1 cellular context compared by ENCODE assay signal in the genomic region with DNA sequence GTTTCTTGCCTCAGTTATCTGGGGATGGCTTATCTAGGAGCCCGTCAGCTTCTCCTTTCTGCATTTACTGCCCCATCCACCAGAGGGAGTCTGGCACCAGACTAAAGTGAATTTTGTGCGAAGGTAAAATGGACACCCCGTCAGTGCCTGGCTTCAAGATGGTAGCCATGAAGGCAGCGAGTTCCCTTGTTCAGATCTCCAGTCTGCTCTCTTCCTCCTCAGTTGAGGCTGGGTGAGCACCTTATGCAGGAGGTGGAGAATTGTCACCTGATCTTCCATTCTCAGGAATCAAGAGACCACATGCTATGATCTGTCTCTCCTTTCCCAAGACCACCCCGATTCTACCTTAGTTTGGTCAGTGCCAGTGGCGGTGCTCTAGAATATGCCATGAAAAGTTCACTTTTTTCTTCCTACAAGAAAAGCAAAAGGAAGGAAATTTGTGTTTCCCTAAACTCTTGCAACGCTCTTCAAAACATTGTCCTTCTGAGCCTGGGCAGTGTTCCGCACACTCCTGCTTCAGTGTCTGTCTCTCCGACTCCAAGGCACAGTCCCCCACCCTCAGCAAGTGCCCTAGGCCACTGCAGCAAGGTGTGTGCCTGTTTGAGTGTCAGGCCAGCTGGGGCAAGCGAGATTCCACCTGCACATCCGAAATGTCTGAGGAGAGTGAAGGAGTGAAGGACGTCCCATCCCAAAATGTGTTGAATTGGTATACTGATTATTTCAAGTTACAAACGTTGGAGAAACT.
A peak's percentile ranks its signal among the peaks of the same experiment; 100 is the strongest.
TF ChIP-seq lines count a peak whose summit lies in the region.

No MANE protein-coding gene starts in this region.

TF ChIP-seq in GM12878, 131 proteins besides CTCF, POLR2A, EP300 and RAD21 (continued from another document):
- TF ChIP-seq, protein P1, sequence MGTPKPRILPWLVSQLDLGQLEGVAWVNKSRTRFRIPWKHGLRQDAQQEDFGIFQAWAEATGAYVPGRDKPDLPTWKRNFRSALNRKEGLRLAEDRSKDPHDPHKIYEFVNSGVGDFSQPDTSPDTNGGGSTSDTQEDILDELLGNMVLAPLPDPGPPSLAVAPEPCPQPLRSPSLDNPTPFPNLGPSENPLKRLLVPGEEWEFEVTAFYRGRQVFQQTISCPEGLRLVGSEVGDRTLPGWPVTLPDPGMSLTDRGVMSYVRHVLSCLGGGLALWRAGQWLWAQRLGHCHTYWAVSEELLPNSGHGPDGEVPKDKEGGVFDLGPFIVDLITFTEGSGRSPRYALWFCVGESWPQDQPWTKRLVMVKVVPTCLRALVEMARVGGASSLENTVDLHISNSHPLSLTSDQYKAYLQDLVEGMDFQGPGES (IDR thresholded peaks at IDR 0.05) = 0 out of 2 replicates have a peak, but pooled peaks have one; percentile 9
- TF ChIP-seq, protein P2, sequence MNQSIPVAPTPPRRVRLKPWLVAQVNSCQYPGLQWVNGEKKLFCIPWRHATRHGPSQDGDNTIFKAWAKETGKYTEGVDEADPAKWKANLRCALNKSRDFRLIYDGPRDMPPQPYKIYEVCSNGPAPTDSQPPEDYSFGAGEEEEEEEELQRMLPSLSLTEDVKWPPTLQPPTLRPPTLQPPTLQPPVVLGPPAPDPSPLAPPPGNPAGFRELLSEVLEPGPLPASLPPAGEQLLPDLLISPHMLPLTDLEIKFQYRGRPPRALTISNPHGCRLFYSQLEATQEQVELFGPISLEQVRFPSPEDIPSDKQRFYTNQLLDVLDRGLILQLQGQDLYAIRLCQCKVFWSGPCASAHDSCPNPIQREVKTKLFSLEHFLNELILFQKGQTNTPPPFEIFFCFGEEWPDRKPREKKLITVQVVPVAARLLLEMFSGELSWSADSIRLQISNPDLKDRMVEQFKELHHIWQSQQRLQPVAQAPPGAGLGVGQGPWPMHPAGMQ (IDR thresholded peaks at IDR 0.05; ENCODE audit: borderline replicate concordance) = no peak
- peak; percentile 47; the same call in 1 of the 2 replicates for TF ChIP-seq PKNOX1 (IDR thresholded peaks at IDR 0.05)
- TF ChIP-seq, protein P3, sequence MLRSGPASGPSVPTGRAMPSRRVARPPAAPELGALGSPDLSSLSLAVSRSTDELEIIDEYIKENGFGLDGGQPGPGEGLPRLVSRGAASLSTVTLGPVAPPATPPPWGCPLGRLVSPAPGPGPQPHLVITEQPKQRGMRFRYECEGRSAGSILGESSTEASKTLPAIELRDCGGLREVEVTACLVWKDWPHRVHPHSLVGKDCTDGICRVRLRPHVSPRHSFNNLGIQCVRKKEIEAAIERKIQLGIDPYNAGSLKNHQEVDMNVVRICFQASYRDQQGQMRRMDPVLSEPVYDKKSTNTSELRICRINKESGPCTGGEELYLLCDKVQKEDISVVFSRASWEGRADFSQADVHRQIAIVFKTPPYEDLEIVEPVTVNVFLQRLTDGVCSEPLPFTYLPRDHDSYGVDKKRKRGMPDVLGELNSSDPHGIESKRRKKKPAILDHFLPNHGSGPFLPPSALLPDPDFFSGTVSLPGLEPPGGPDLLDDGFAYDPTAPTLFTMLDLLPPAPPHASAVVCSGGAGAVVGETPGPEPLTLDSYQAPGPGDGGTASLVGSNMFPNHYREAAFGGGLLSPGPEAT (IDR thresholded peaks at IDR 0.05; ENCODE audit: low read depth) = peak; percentile 86
